ENCODE assay signal across 1 cellular context in the genomic region with DNA sequence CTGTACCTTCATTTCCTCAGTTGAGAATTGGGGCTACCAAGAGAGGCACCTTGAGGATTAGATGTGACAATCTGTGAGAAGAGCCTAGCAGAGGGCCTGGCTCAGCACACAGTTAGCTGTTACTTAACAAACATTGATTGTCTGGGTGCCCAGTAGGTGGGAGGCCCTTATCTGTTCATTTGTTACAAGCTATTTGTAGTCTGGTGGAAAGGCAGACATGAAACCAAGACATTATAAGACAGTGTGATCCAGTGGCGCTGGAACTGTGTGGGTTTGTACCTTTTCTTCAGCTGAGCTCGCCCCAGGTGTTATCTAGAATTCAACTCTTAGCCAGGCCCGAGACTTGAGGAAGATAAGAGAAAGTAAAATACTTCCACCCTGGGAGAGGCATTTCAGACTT.
TF ChIP-seq lines count a peak whose summit lies in the region.

No MANE protein-coding gene starts in this region.

TF ChIP-seq in H1, 55 proteins besides CTCF, POLR2A, EP300 and RAD21:
- no peak for TF ChIP-seq SP1 (IDR thresholded peaks at IDR 0.05; ENCODE audit: low read depth, low read length)
- no peak for TF ChIP-seq SIX5 (IDR thresholded peaks at IDR 0.05; ENCODE audit: low read depth, low read length)
- no peak for TF ChIP-seq TAF1 (IDR thresholded peaks at IDR 0.05; ENCODE audit: low read depth, low read length)
- no peak for TF ChIP-seq NANOG (IDR thresholded peaks at IDR 0.05; ENCODE audit: insufficient read depth, low read depth, low read length, poor library complexity, severe bottlenecking)
